In the genomic region with DNA sequence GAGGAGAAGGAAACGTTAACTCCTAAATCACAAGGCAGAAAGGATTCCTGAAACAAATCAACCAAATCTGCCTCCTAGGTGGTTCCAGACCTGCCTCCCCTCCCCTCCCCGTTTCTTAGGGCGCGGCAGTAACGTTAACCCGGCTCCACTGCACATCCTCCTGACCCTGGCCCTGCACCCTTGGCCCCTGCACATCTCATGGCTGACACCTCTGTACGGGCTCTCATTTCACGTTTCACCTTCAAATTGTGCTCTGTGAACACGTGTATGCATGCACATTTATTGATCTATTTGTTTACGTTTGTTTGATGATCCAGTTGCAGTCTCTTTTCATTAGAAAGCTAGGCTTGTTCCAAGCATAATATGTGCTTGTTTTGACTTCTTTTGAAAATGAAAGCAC, we compare ENCODE assay signal across 16 cellular contexts.
DNase-seq lines count a peak whose midpoint lies in the region; ATAC-seq and TF ChIP-seq lines count a peak whose summit lies in the region.
"Had no signal": no experiment of that assay in that cellular context is flagged by ENCODE, and none has a peak within 500 bp of the region (broad histone marks: within the 10 kb centered on the region; RNA-seq: fewer than 3 reads in every experiment).

No MANE protein-coding gene starts in this region.

- H3K9me3 Mint-ChIP-seq in activated naive CD4-positive, alpha-beta T cell treated with anti-CD3 and anti-CD28 coated beads, Interleukin-2, amount 50 U/mL, for 24 hours: no peaks in the 10 kb centered on the region
- H3K9me3 Mint-ChIP-seq in activated naive CD4-positive, alpha-beta T cell treated with anti-CD3 and anti-CD28 coated beads, Interleukin-2, amount 10 ng/mL, durations not matched to agents 7 days and 5 days: no peaks in the 10 kb centered on the region
- H3K9me3 Mint-ChIP-seq: CD8-positive, alpha-beta T cell had no signal

- H3K36me3 Mint-ChIP-seq in activated naive CD4-positive, alpha-beta T cell treated with anti-CD3 and anti-CD28 coated beads, Interleukin-2, amount 50 U/mL, for 24 hours: no peaks in the 10 kb centered on the region
- no peaks in the 10 kb centered on the region for H3K36me3 Mint-ChIP-seq in activated naive CD4-positive, alpha-beta T cell treated with anti-CD3 and anti-CD28 coated beads, Interleukin-2, amount 10 ng/mL, durations not matched to agents 7 days and 5 days
- H3K36me3 Mint-ChIP-seq: CD8-positive, alpha-beta T cell had no signal

- no peak overlapping the region for H3K27ac ChIP-seq in osteoblast (ENCODE audit: low read depth, low read length)
- H3K27ac ChIP-seq: 22Rv1, HL-60 had no signal

- no peaks in the 10 kb centered on the region for H3K4me1 ChIP-seq in osteoblast (ENCODE audit: insufficient read depth, low read length)

- no peak overlapping the region for H3K4me3 ChIP-seq in osteoblast (ENCODE audit: insufficient read depth, low read length)

- peaks cover 12% of the 10 kb centered on the region for H3K27me3 Mint-ChIP-seq in activated naive CD4-positive, alpha-beta T cell treated with anti-CD3 and anti-CD28 coated beads, Interleukin-2, amount 50 U/mL, for 24 hours
- peaks cover 7% of the 10 kb centered on the region for H3K27me3 Mint-ChIP-seq in activated naive CD4-positive, alpha-beta T cell treated with anti-CD3 and anti-CD28 coated beads, Interleukin-2, amount 10 ng/mL, durations not matched to agents 7 days and 5 days

- TF ChIP-seq CTCF in osteoblast (IDR thresholded peaks at IDR 0.05; ENCODE audit: extremely low read depth, low read depth, low read length): no peak

- H3K27me3 ChIP-seq in osteoblast (ENCODE audit: insufficient read depth, low read length): no peaks in the 10 kb centered on the region

- H2AFZ ChIP-seq in osteoblast (ENCODE audit: low read length): no peak overlapping the region

- intact Hi-C loops in sciatic nerve (cut with DNase I): loop anchor here (5.0 kb wide), 1 partner anchor 331 kb away; no protein-coding TSS in a partner anchor

- H3K9me3 ChIP-seq in osteoblast (ENCODE audit: low read depth, low read length): no peaks in the 10 kb centered on the region

- H3K36me3 ChIP-seq in osteoblast (ENCODE audit: insufficient read depth, low read length): no peaks in the 10 kb centered on the region

- H3K27ac Mint-ChIP-seq in activated naive CD4-positive, alpha-beta T cell treated with anti-CD3 and anti-CD28 coated beads, Interleukin-2, amount 50 U/mL, for 24 hours: peak overlapping the region; percentile 55
- no peak overlapping the region for H3K27ac Mint-ChIP-seq in activated naive CD4-positive, alpha-beta T cell treated with anti-CD3 and anti-CD28 coated beads, Interleukin-2, amount 10 ng/mL, durations not matched to agents 7 days and 5 days
- H3K27ac Mint-ChIP-seq: CD8-positive, alpha-beta T cell had no signal

- CTCF ChIA-PET in activated naive CD4-positive, alpha-beta T cell treated with anti-CD3 and anti-CD28 coated beads, Interleukin-2, amount 10 ng/mL, durations not matched to agents 7 days and 5 days (lab: Charles Lee): no interaction called here

- H3K4me1 Mint-ChIP-seq in activated naive CD4-positive, alpha-beta T cell treated with anti-CD3 and anti-CD28 coated beads, Interleukin-2, amount 50 U/mL, for 24 hours: peaks cover 5% of the 10 kb centered on the region
- H3K4me1 Mint-ChIP-seq in activated naive CD4-positive, alpha-beta T cell treated with anti-CD3 and anti-CD28 coated beads, Interleukin-2, amount 10 ng/mL, durations not matched to agents 7 days and 5 days: peaks cover 9% of the 10 kb centered on the region

- peak overlapping the region; percentile 26 for H3K4me3 Mint-ChIP-seq in activated naive CD4-positive, alpha-beta T cell treated with anti-CD3 and anti-CD28 coated beads, Interleukin-2, amount 50 U/mL, for 24 hours
- no peak overlapping the region for H3K4me3 Mint-ChIP-seq in activated naive CD4-positive, alpha-beta T cell treated with anti-CD3 and anti-CD28 coated beads, Interleukin-2, amount 10 ng/mL, durations not matched to agents 7 days and 5 days
- H3K4me3 Mint-ChIP-seq: CD8-positive, alpha-beta T cell had no signal

- no peaks in the 10 kb centered on the region for H4K20me1 ChIP-seq in osteoblast (ENCODE audit: insufficient read depth, low read length)

- no peaks in the 10 kb centered on the region for H3K79me2 ChIP-seq in osteoblast (ENCODE audit: insufficient read depth, low read length)

- ATAC-seq in sciatic nerve: no peak
- ATAC-seq: CD8-positive, alpha-beta T cell had no signal

- no peak overlapping the region for H3K4me2 ChIP-seq in osteoblast (ENCODE audit: insufficient read depth, low read length)

- DNase-seq in DMS79 treated with DMSO at 0.1 percent for 48 hours (lab: John Stamatoyannopoulos, UW) (peak; percentile 5), DMS79 (lab: John Stamatoyannopoulos, UW) (no peak), dedifferentiated amniotic fluid mesenchymal stem cell (ENCODE audit: extremely low spot score) (peak; percentile 8), sciatic nerve (ENCODE audit: low spot score) (peak; percentile 31), osteoblast (ENCODE audit: insufficient read length, low spot score, missing footprints) (no peak)
- DNase-seq in activated naive CD4-positive, alpha-beta T cell treated with anti-CD3 and anti-CD28 coated beads, Interleukin-2, amount 10 ng/mL, durations not matched to agents 7 days and 5 days: no peak
- no peak for DNase-seq in stimulated activated CD4-positive, alpha-beta T cell treated with anti-CD3 and anti-CD28 coated beads, Interleukin-12 subunit alpha, Interleukin-12 subunit beta, amount 100 ng/mL, for 4 hours
- DNase-seq: NCI-H1417, NCI-H1930, NCI-H2171 treated with DMSO at 0.1 percent for 48 hours, NCI-H510A, SHP77 had no signal

Comparison
In these comparisons a context has a peak if more than half of its experiments do, and no peak if none do; other contexts are left out.
1. DNase-seq: peak in DMS79 treated with DMSO at 0.1 percent for 48 hours (single experiment), dedifferentiated amniotic fluid mesenchymal stem cell (single experiment) and sciatic nerve (single experiment); none in DMS79 (single experiment), activated naive CD4-positive, alpha-beta T cell treated with anti-CD3 and anti-CD28 coated beads, Interleukin-2, amount 10 ng/mL, durations not matched to agents 7 days and 5 days (single experiment), osteoblast (single experiment) and stimulated activated CD4-positive, alpha-beta T cell treated with anti-CD3 and anti-CD28 coated beads, Interleukin-12 subunit alpha, Interleukin-12 subunit beta, amount 100 ng/mL, for 4 hours (single experiment).